ENCODE assay signal across 36 cellular contexts in genomic region chr9:98738741-98739140, GRCh38. TPM values are rescaled to one million over a fixed set of nuclear protein-coding genes. Genes with fewer than 3 reads are reported as not detected.
DNase-seq lines count a peak whose midpoint lies in the region; ATAC-seq, FAIRE-seq and TF ChIP-seq lines count a peak whose summit lies in the region.
"Had no signal": no experiment of that assay in that cellular context is flagged by ENCODE, and none has a peak within 500 bp of the region (broad histone marks: within the 10 kb centered on the region; RNA-seq: fewer than 3 reads in every experiment).

No MANE protein-coding gene starts in this region.

- H3K4me2 ChIP-seq in K562 (ENCODE audit: insufficient read depth, low read length) = no peak overlapping the region
- H3K4me2 ChIP-seq: A549; BLaER1; BLaER1 treated with 17β-estradiol and CSF1 and Interleukin-3, amounts not matched to agents 10 nM and 100 nM had no signal

- H3K4me3 Mint-ChIP-seq in endodermal cell = no peak overlapping the region
- H3K4me3 Mint-ChIP-seq: B cell; CD14-positive monocyte; CD4-positive, alpha-beta memory T cell; CD4-positive, alpha-beta T cell; CD4-positive, CD25-positive, alpha-beta regulatory T cell; CD8-positive, alpha-beta memory T cell; CD8-positive, alpha-beta T cell had no signal

- H3K4me3 ChIP-seq in HEK293 (ENCODE audit: low read depth, low read length) = no peak overlapping the region
- no peak overlapping the region for H3K4me3 ChIP-seq in K562
- H3K4me3 ChIP-seq in endodermal cell (ENCODE audit: low read length) = no peak overlapping the region
- H3K4me3 ChIP-seq: A549; BLaER1; BLaER1 treated with 17β-estradiol and CSF1 and Interleukin-3, amounts not matched to agents 10 nM and 100 nM had no signal

- no peak for TF ChIP-seq CTCF in HEK293 (tag by site-specific recombination; IDR thresholded peaks at IDR 0.05)
- TF ChIP-seq CTCF in K562 (IDR thresholded peaks at IDR 0.05 in 2 of 3, conservative IDR thresholded peaks at IDR 0.05 in 1 of 3; ENCODE audit: insufficient read depth in 2 of 3, low read depth in 1 of 3, low read length in 3 of 3) = no peak
- TF ChIP-seq CTCF in endodermal cell (conservative IDR thresholded peaks at IDR 0.05) = no peak

- no peak for ATAC-seq in K562
- no peak for ATAC-seq in HG02981 (IDR thresholded peaks at IDR 0.05; ENCODE audit: unreplicated experiment)
- no peak for ATAC-seq in GM21423 (IDR thresholded peaks at IDR 0.05; ENCODE audit: unreplicated experiment)
- ATAC-seq: A549; CD8-positive, alpha-beta T cell had no signal

- H3K79me2 ChIP-seq in K562 (ENCODE audit: control insufficient read depth, insufficient read depth, low read length) = no peaks in the 10 kb centered on the region

- no peak for TF ChIP-seq RAD21 in K562 (CRISPR knock-in tag; conservative IDR thresholded peaks at IDR 0.05 in 1 of 2, IDR thresholded peaks at IDR 0.05 in 1 of 2)

- H2AFZ ChIP-seq in K562 (ENCODE audit: low read depth, low read length) = no peak overlapping the region

- no peaks in the 10 kb centered on the region for H3K27me3 Mint-ChIP-seq in endodermal cell (ENCODE audit: insufficient read depth)
- H3K27me3 Mint-ChIP-seq: B cell; CD4-positive, alpha-beta memory T cell; CD4-positive, alpha-beta T cell; CD4-positive, CD25-positive, alpha-beta regulatory T cell; CD8-positive, alpha-beta memory T cell had no signal

- no peak for TF ChIP-seq EP300 in K562 (IDR thresholded peaks at IDR 0.05; ENCODE audit: low read length)

- TF ChIP-seq POLR2A in K562 (conservative IDR thresholded peaks at IDR 0.05) = no peak

- intact Hi-C loops in K562 (cut with micrococcal nuclease) = no loop called here

- CTCF ChIA-PET in HEK293 (lab: Yijun Ruan, JAX) = no interaction called here
- CTCF ChIA-PET in K562 (lab: Yijun Ruan, JAX; ENCODE audit: low intra/inter-chr PET ratio) = no interaction called here

- H3K4me1 Mint-ChIP-seq in endodermal cell = no peaks in the 10 kb centered on the region
- H3K4me1 Mint-ChIP-seq: B cell; CD14-positive monocyte; CD4-positive, alpha-beta memory T cell; CD8-positive, alpha-beta memory T cell had no signal

- no peaks in the 10 kb centered on the region; the same call in 1 of the 2 replicates for H4K20me1 ChIP-seq in K562 (replicated peaks; ENCODE audit: control insufficient read depth, insufficient read depth, low read length)
- H4K20me1 ChIP-seq: BLaER1 had no signal

- in situ Hi-C loops in K562 (cut with MboI) = no loop called here

- H3K4me1 ChIP-seq in HEK293 (ENCODE audit: control insufficient read depth, insufficient read depth, low read length) = no peaks in the 10 kb centered on the region
- H3K4me1 ChIP-seq in K562 (replicated peaks in 1 of 2; ENCODE audit: control insufficient read depth in 2 of 2, insufficient read depth in 2 of 2, low read length in 2 of 2) = no peaks in the 10 kb centered on the region
- no peaks in the 10 kb centered on the region for H3K4me1 ChIP-seq in endodermal cell (ENCODE audit: control insufficient read depth, insufficient read depth, low read length)
- H3K4me1 ChIP-seq: Caco-2 had no signal

- H3K9me3 ChIP-seq in HEK293 (ENCODE audit: control insufficient read depth, insufficient read depth, low read depth, low read length) = no peaks in the 10 kb centered on the region
- H3K9me3 ChIP-seq in K562 (replicated peaks; ENCODE audit: control insufficient read depth, insufficient read depth, low read depth, low read length) = no peaks in the 10 kb centered on the region
- H3K9me3 ChIP-seq in endodermal cell (ENCODE audit: control insufficient read depth, low read length) = peaks cover 11% of the 10 kb centered on the region
- H3K9me3 ChIP-seq: BE2C, Caco-2 had no signal

- no TSS peak for BruUV-seq in K562 (replicated peaks; lab: Mats Ljungman, UMichigan)

- 76% methylated on average over 3 of the region's 3 CpGs for WGBS in K562 (ENCODE audit: insufficient coverage, low coverage, missing lambda C conversion rate)
- WGBS in endodermal cell (ENCODE audit: insufficient coverage in 1 of 2, insufficient read length in 1 of 2), 2 experiments = 95 to 100% methylated on average over 3 of the region's 3 CpGs

- DNase-seq in K562 (ENCODE audit: extremely low read depth in 1 of 4, low spot score in 3 of 4) (no peak), endodermal cell (peak; percentile 2), NCI-H2107 treated with DMSO at 0.1 percent for 48 hours (lab: John Stamatoyannopoulos, UW; ENCODE audit: unreplicated experiment) (no peak)
- DNase-seq: 8988T; ACHN; AML-193; BE2C; C1 segment of cervical spinal cord; Calu3; CD4-positive, alpha-beta memory T cell; CD4-positive, alpha-beta T cell; CD4-positive, CD25-positive, alpha-beta regulatory T cell; CD8-positive, alpha-beta memory T cell; CD8-positive, alpha-beta T cell; COR-L47; DMS 273 treated with DMSO at 0.1 percent for 48 hours; DMS153; DMS53; DMS79; DMS79 treated with DMSO at 0.1 percent for 48 hours; DND-41; EL had no signal

- H3K9me1 ChIP-seq in K562 (ENCODE audit: control insufficient read depth, insufficient read depth, low read length) = no peaks in the 10 kb centered on the region

- FAIRE-seq in K562 (lab: Jason Lieb, UNC) = no peak
- FAIRE-seq: A204.1, A549, D721Med had no signal

- peaks cover 58% of the 10 kb centered on the region for H3K36me3 Mint-ChIP-seq in endodermal cell (ENCODE audit: low read depth)
- H3K36me3 Mint-ChIP-seq: CD14-positive monocyte had no signal

- H3K27me3 ChIP-seq in K562 (ENCODE audit: control insufficient read depth in 2 of 2, insufficient read depth in 2 of 2, low read length in 2 of 2) (no peaks in the 10 kb centered on the region), endodermal cell (ENCODE audit: control insufficient read depth, insufficient read depth, low read length, poor library complexity, severe bottlenecking) (no peaks in the 10 kb centered on the region)
- H3K27me3 ChIP-seq: BE2C; BLaER1; BLaER1 treated with 17β-estradiol and CSF1 and Interleukin-3, amounts not matched to agents 10 nM and 100 nM had no signal

- no peak overlapping the region for H3K27ac Mint-ChIP-seq in endodermal cell
- H3K27ac Mint-ChIP-seq: B cell; CD4-positive, alpha-beta T cell; CD8-positive, alpha-beta memory T cell; CD8-positive, alpha-beta T cell had no signal

- POLR2A ChIA-PET in HEK293 (lab: Yijun Ruan, JAX) = no interaction called here
- POLR2A ChIA-PET in K562 (lab: Yijun Ruan, JAX) = interaction anchor here (1.0 kb wide), 1 partner anchor 10 kb away, joined by 4 read pairs; no protein-coding TSS in a partner anchor

- H3K27ac ChIP-seq in HEK293 (ENCODE audit: extremely low read depth, low read depth, low read length) (no peak overlapping the region), K562 (ENCODE audit: extremely low read depth, low read depth, low read length) (no peak overlapping the region), endodermal cell (ENCODE audit: low read depth, low read length) (no peak overlapping the region)
- H3K27ac ChIP-seq: 22Rv1; A549; BLaER1; BLaER1 treated with 17β-estradiol and CSF1 and Interleukin-3, amounts not matched to agents 10 nM and 100 nM; C4-2B had no signal

- H3K9ac ChIP-seq in K562 (ENCODE audit: insufficient read depth in 1 of 2, low read depth in 2 of 2, low read length in 2 of 2) (no peak overlapping the region), endodermal cell (ENCODE audit: extremely low read depth, low read length, poor library complexity, severe bottlenecking) (no peak overlapping the region)
- H3K9ac ChIP-seq: BLaER1; BLaER1 treated with 17β-estradiol and CSF1 and Interleukin-3, amounts not matched to agents 10 nM and 100 nM had no signal

- H3K9me3 Mint-ChIP-seq in endodermal cell = peaks cover 20% of the 10 kb centered on the region

- H3K36me3 ChIP-seq in HEK293 (ENCODE audit: control insufficient read depth in 2 of 2, insufficient read depth in 1 of 2, low read length in 2 of 2) (peaks cover 0 to 55% of the 10 kb centered on the region in 2 experiments; a peak in 2 of 3 replicates), K562 (ENCODE audit: control insufficient read depth, insufficient read depth, low read length) (peaks cover 65% of the 10 kb centered on the region; the same call in 2 of the 3 replicates), endodermal cell (ENCODE audit: control insufficient read depth, insufficient read depth, low read length) (peaks cover 10% of the 10 kb centered on the region)
- H3K36me3 ChIP-seq: BE2C had no signal

RNA-seq across cellular contexts. Expression of gene GABBR2, which starts 30.0 kb away (rescaled TPM):
- 3.2 and 3.7 TPM in 2 replicates for total RNA-seq in K562 (2011; cell fraction: chromatin; rRNA removed; ENCODE audit: low replicate concordance)
- total RNA-seq in K562 (2011; cell fraction: nucleolus; rRNA removed) = 1.2 and 1.3 TPM in 2 replicates
- total RNA-seq in K562 (2011; cell fraction: nucleoplasm; rRNA removed) = 1.9 and 4.7 TPM in 2 replicates
- total RNA-seq in K562 (2014; rRNA removed) (0.27 and 0.33 TPM in 2 replicates), K562 (2014; rRNA removed; fragmentation: Illumina TruSeq; extraction: Trizol) (0.18 and 0.29 TPM in 2 replicates), K562 (2015; rRNA removed; fragmentation: Illumina TruSeq; extraction: Trizol) (0.29 and 0.41 TPM in 2 replicates), K562 (2021) (0.42 and 0.47 TPM in 2 replicates), endodermal cell (1 to 10 TPM; 1.2 to 1.3 TPM)
- polyA plus RNA-seq in K562 (2011; rRNA removed) (0.27 and 0.32 TPM in 2 replicates), K562 (2014; fragmentation: Illumina TruSeq; extraction: Trizol) (0.36 and 0.53 TPM in 2 replicates), K562 (2014; fragmentation: Nextera tagmentation; extraction: Ambion mirVana) (1 to 10 TPM in 1 of 2 experiments, under 1 TPM in 1; 0.15 to 1.9 TPM), K562 (2014; rRNA removed) (0.32 and 1.1 TPM in 2 replicates)
- polyA plus RNA-seq in K562 (2011; cell fraction: cytosol; rRNA removed) = 0.04 and 0.82 TPM in 2 replicates
- 0.29 and 0.77 TPM in 2 replicates for polyA plus RNA-seq in K562 (2011; cell fraction: nucleus; rRNA removed)
- polyA plus RNA-seq in K562 (2012) = 0.40 and 0.44 TPM in 2 replicates
- 0.30 and 1.1 TPM in 2 replicates for polyA minus RNA-seq in K562 (2011; rRNA and poly(A)+ RNA removed)
- 0.38 and 2.5 TPM in 2 replicates for polyA minus RNA-seq in K562 (2011; cell fraction: cytosol; rRNA and poly(A)+ RNA removed)
- 1.1 and 1.7 TPM in 2 replicates for polyA minus RNA-seq in K562 (2011; cell fraction: nucleus; rRNA and poly(A)+ RNA removed)
- polyA plus RNA-seq in endodermal cell (2013, experiment 1 of 2) = 0.61 TPM
- 0.58 TPM for polyA plus RNA-seq in endodermal cell (2013, experiment 2 of 2)
- total RNA-seq: A673; B cell; CD4-positive, alpha-beta memory T cell; CD4-positive, alpha-beta T cell; CD4-positive, CD25-positive, alpha-beta regulatory T cell; CD8-positive, alpha-beta memory T cell; CD8-positive, alpha-beta T cell had no signal
- polyA plus RNA-seq: CD14-positive monocyte; CD4-positive, alpha-beta memory T cell; CD4-positive, CD25-positive, alpha-beta regulatory T cell; CD8-positive, alpha-beta memory T cell had no signal

RNA-seq across cellular contexts. Expression of gene ANKS6, which starts 57.6 kb away (rescaled TPM):
- 68.9 and 115 TPM in 2 replicates for total RNA-seq in K562 (2011; cell fraction: chromatin; rRNA removed; ENCODE audit: low replicate concordance)
- 69.9 and 73.9 TPM in 2 replicates for total RNA-seq in K562 (2011; cell fraction: nucleolus; rRNA removed)
- 65.8 and 76.9 TPM in 2 replicates for total RNA-seq in K562 (2011; cell fraction: nucleoplasm; rRNA removed)
- total RNA-seq in K562 (2014; rRNA removed) (46.3 and 64.7 TPM in 2 replicates), K562 (2014; rRNA removed; fragmentation: Illumina TruSeq; extraction: Trizol) (25.4 and 28.5 TPM in 2 replicates), K562 (2015; rRNA removed; fragmentation: Illumina TruSeq; extraction: Trizol) (30.1 and 31.9 TPM in 2 replicates), K562 (2021) (72.2 and 74.5 TPM in 2 replicates), endodermal cell (10 to 100 TPM; 41.7 to 55.2 TPM)
- polyA plus RNA-seq in K562 (2011; rRNA removed) (46.5 and 50.7 TPM in 2 replicates), K562 (2014; fragmentation: Illumina TruSeq; extraction: Trizol) (36.9 and 41.8 TPM in 2 replicates), K562 (2014; fragmentation: Nextera tagmentation; extraction: Ambion mirVana) (10 to 100 TPM in 1 of 2 experiments, 1 to 10 TPM in 1; 9.9 to 11.8 TPM), K562 (2014; rRNA removed) (68.8 and 74.3 TPM in 2 replicates)
- 43.5 and 86.7 TPM in 2 replicates for polyA plus RNA-seq in K562 (2011; cell fraction: cytosol; rRNA removed)
- polyA plus RNA-seq in K562 (2011; cell fraction: nucleus; rRNA removed) = 120 and 181 TPM in 2 replicates
- polyA plus RNA-seq in K562 (2012) = 43.7 and 44.2 TPM in 2 replicates
- 27.0 and 35.5 TPM in 2 replicates for polyA minus RNA-seq in K562 (2011; rRNA and poly(A)+ RNA removed)
- polyA minus RNA-seq in K562 (2011; cell fraction: cytosol; rRNA and poly(A)+ RNA removed) = 29.9 and 31.2 TPM in 2 replicates
- 31.0 and 35.3 TPM in 2 replicates for polyA minus RNA-seq in K562 (2011; cell fraction: nucleus; rRNA and poly(A)+ RNA removed)
- 28.1 TPM for polyA plus RNA-seq in endodermal cell (2013, experiment 1 of 2)
- polyA plus RNA-seq in endodermal cell (2013, experiment 2 of 2) = 26.3 TPM

Comparison
In these comparisons a context has a peak if more than half of its experiments do, and no peak if none do; other contexts are left out.
1. Of the 44 proteins assayed by ChIP-seq in both K562 and HEK293: peak only in K562: ZNF24; only in HEK293: none; in both: ZNF146; in neither: 42.